ENCODE assay signal across 9 cellular contexts in genomic region chr5:156402387-156402921, GRCh38.
DNase-seq lines count a peak whose midpoint lies in the region; ATAC-seq, FAIRE-seq and TF ChIP-seq lines count a peak whose summit lies in the region.
"Had no signal": no experiment of that assay in that cellular context is flagged by ENCODE, and none has a peak within 500 bp of the region (broad histone marks: within the 10 kb centered on the region; RNA-seq: fewer than 3 reads in every experiment).

No MANE protein-coding gene starts in this region.

- H3K36me3 Mint-ChIP-seq in activated CD8-positive, alpha-beta T cell treated with anti-CD3 and anti-CD28 coated beads, Interleukin-2, amount 10 ng/mL, durations not matched to agents 7 days and 5 days (ENCODE audit: low read depth), result no peaks in the 10 kb centered on the region

- no peak overlapping the region for H3K27ac Mint-ChIP-seq in activated CD8-positive, alpha-beta T cell treated with anti-CD3 and anti-CD28 coated beads, Interleukin-2, amount 10 ng/mL, durations not matched to agents 7 days and 5 days

- FAIRE-seq in frontal cortex (lab: Jason Lieb, UNC), result no peak
- FAIRE-seq: H1 had no signal

- intact Hi-C loops in left lung (cut with DNase I), result no loop called here

- H3K9me3 ChIP-seq in left lung, result no peaks in the 10 kb centered on the region

- no peaks in the 10 kb centered on the region for H3K27me3 ChIP-seq in left lung

- H3K4me1 Mint-ChIP-seq in activated CD8-positive, alpha-beta T cell treated with anti-CD3 and anti-CD28 coated beads, Interleukin-2, amount 10 ng/mL, durations not matched to agents 7 days and 5 days (ENCODE audit: low read depth), result no peaks in the 10 kb centered on the region

- H3K36me3 ChIP-seq in left lung, result no peaks in the 10 kb centered on the region

- ATAC-seq in GM21390 (IDR thresholded peaks at IDR 0.05; ENCODE audit: unreplicated experiment) (peak; percentile 97), HG03565 (IDR thresholded peaks at IDR 0.05; ENCODE audit: unreplicated experiment) (peak; percentile 95), left lung (no peak)
- peak; percentile 27 for ATAC-seq in activated CD8-positive, alpha-beta T cell treated with anti-CD3 and anti-CD28 coated beads, Interleukin-2, amount 10 ng/mL, durations not matched to agents 7 days and 5 days

- no peaks in the 10 kb centered on the region for H3K4me1 ChIP-seq in left lung

- CTCF ChIA-PET in activated CD8-positive, alpha-beta T cell treated with anti-CD3 and anti-CD28 coated beads, Interleukin-2, amount 10 ng/mL, durations not matched to agents 7 days and 5 days (lab: Charles Lee), result no interaction called here

- H3K4me3 ChIP-seq in skeletal muscle cell (ENCODE audit: low read depth, low read length) (peak overlapping the region; percentile 13), left lung (no peak overlapping the region)

- H3K9me3 Mint-ChIP-seq in activated CD8-positive, alpha-beta T cell treated with anti-CD3 and anti-CD28 coated beads, Interleukin-2, amount 10 ng/mL, durations not matched to agents 7 days and 5 days (ENCODE audit: insufficient read depth), result no peaks in the 10 kb centered on the region

- POLR2A ChIA-PET in activated CD8-positive, alpha-beta T cell treated with anti-CD3 and anti-CD28 coated beads, Interleukin-2, amount 10 ng/mL, durations not matched to agents 7 days and 5 days (lab: Charles Lee), result interaction anchor here (0.6 kb wide), 1 partner anchor 376 kb away, joined by 3 read pairs; no protein-coding TSS in a partner anchor

- no peak overlapping the region for H3K4me3 Mint-ChIP-seq in activated CD8-positive, alpha-beta T cell treated with anti-CD3 and anti-CD28 coated beads, Interleukin-2, amount 10 ng/mL, durations not matched to agents 7 days and 5 days

- no peaks in the 10 kb centered on the region for H3K27me3 Mint-ChIP-seq in activated CD8-positive, alpha-beta T cell treated with anti-CD3 and anti-CD28 coated beads, Interleukin-2, amount 10 ng/mL, durations not matched to agents 7 days and 5 days (ENCODE audit: low read depth)

- peak; percentile 20 for DNase-seq in ELF-1 (ENCODE audit: low read depth, low spot score)
- DNase-seq in activated CD8-positive, alpha-beta T cell treated with anti-CD3 and anti-CD28 coated beads, Interleukin-2, amount 10 ng/mL, durations not matched to agents 7 days and 5 days, result no peak
- peak; percentile 76 for DNase-seq in skeletal muscle cell (ENCODE audit: low read depth)
- DNase-seq in left lung, result no peak
- no peak for DNase-seq in frontal cortex (ENCODE audit: low spot score in 2 of 2)
- DNase-seq in dermis blood vessel endothelial cell, result no peak

- no peak overlapping the region for H3K27ac ChIP-seq in left lung

- TF ChIP-seq CTCF in left lung (IDR thresholded peaks at IDR 0.05), result no peak

Comparison
In these comparisons a context has a peak if more than half of its experiments do, and no peak if none do; other contexts are left out.
1. DNase-seq: peak in ELF-1 (single experiment) and skeletal muscle cell (single experiment); none in activated CD8-positive, alpha-beta T cell treated with anti-CD3 and anti-CD28 coated beads, Interleukin-2, amount 10 ng/mL, durations not matched to agents 7 days and 5 days (single experiment), left lung (0 of 2), frontal cortex (0 of 2) and dermis blood vessel endothelial cell (single experiment).